ENCODE assay signal across 8 cellular contexts in genomic region chr15:88638626-88639372, GRCh38. TPM values are rescaled to one million over a fixed set of nuclear protein-coding genes. Genes with fewer than 3 reads are reported as not detected.
A peak's percentile ranks its signal among the peaks of the same experiment; 100 is the strongest.
DNase-seq lines count a peak whose midpoint lies in the region; ATAC-seq lines count a peak whose summit lies in the region.

TSS of gene ISG20 (plus strand) at chr15:88639016. CDS start at chr15:88639367, 351 bp downstream.

- H3K4me1 ChIP-seq in CD4-positive, CD25-positive, alpha-beta regulatory T cell (ENCODE audit: control insufficient read depth, insufficient read depth, low read length, poor library complexity, severe bottlenecking) = peaks cover 97% of the 10 kb centered on the region

- peaks cover 30 to 88% (median 55%) of the 10 kb centered on the region in 4 donors for H3K4me1 Mint-ChIP-seq in CD4-positive, CD25-positive, alpha-beta regulatory T cell

- ATAC-seq in CD4-positive, CD25-positive, alpha-beta regulatory T cell (ENCODE audit: low read depth in 2 of 2) = peak; percentile 85 to 86
- ATAC-seq in GM19351 (IDR thresholded peaks at IDR 0.05; ENCODE audit: unreplicated experiment) = peak; percentile 71
- peak; percentile 68 for ATAC-seq in HG03520 (IDR thresholded peaks at IDR 0.05; ENCODE audit: unreplicated experiment)

- H3K36me3 ChIP-seq in CD4-positive, CD25-positive, alpha-beta regulatory T cell (ENCODE audit: control insufficient read depth, insufficient read depth, low read length) = peaks cover 21% of the 10 kb centered on the region

- H3K4me3 ChIP-seq in CD4-positive, CD25-positive, alpha-beta regulatory T cell (ENCODE audit: low read depth, low read length) = peak within 1 kb of the TSS; percentile 90

- H3K27ac ChIP-seq in CD4-positive, CD25-positive, alpha-beta regulatory T cell (ENCODE audit: insufficient read depth, low read length, poor library complexity, severe bottlenecking) = peak within 1 kb of the TSS; percentile 100

- no peaks in the 10 kb centered on the region for H3K27me3 ChIP-seq in CD4-positive, CD25-positive, alpha-beta regulatory T cell (ENCODE audit: control insufficient read depth, insufficient read depth, low read length)

- peaks cover 0 to 2% (median 0%) of the 10 kb centered on the region in 7 donors for H3K9me3 Mint-ChIP-seq in CD4-positive, CD25-positive, alpha-beta regulatory T cell

- peak within 1 kb of the TSS; percentile 99 to 100 (median 99) for H3K27ac Mint-ChIP-seq in CD4-positive, CD25-positive, alpha-beta regulatory T cell

- H3K27me3 Mint-ChIP-seq in CD4-positive, CD25-positive, alpha-beta regulatory T cell = peaks cover 5% of the 10 kb centered on the region

- peaks cover 39% of the 10 kb centered on the region for H3K36me3 Mint-ChIP-seq in CD4-positive, CD25-positive, alpha-beta regulatory T cell

- DNase-seq in CD4-positive, CD25-positive, alpha-beta regulatory T cell = peak; percentile 98 to 99 (median 98)
- peak; percentile 96 for DNase-seq in NK-92 treated with Interleukin-12 subunit alpha and Interleukin-12 subunit beta, amount 100 ng/mL, for 24 hours (lab: John Stamatoyannopoulos, UW)
- DNase-seq in activated CD8-positive, alpha-beta memory T cell treated with anti-CD3 and anti-CD28 coated beads for 24 hours = peak; percentile 93
- DNase-seq in effector CD8-positive, alpha-beta T cell (lab: John Stamatoyannopoulos, UW) = peak; percentile 94
- DNase-seq in medulla oblongata (ENCODE audit: extremely low spot score) = peak; percentile 86
- peak; percentile 87 for DNase-seq in stimulated activated CD8-positive, alpha-beta memory T cell treated with anti-CD3 and anti-CD28 coated beads, Interleukin-12 subunit alpha, Interleukin-12 subunit beta, amount 100 ng/mL, for 24 hours (ENCODE audit: extremely low read depth)

- peak within 1 kb of the TSS; percentile 90 to 92 (median 91) for H3K4me3 Mint-ChIP-seq in CD4-positive, CD25-positive, alpha-beta regulatory T cell

- H3K9me3 ChIP-seq in CD4-positive, CD25-positive, alpha-beta regulatory T cell (ENCODE audit: control insufficient read depth in 2 of 2, low read length in 2 of 2) = no peaks in the 10 kb centered on the region

RNA-seq across cellular contexts. Expression of gene ISG20, which starts in this region (rescaled TPM):
- 257 TPM for total RNA-seq in CD4-positive, CD25-positive, alpha-beta regulatory T cell
- polyA plus RNA-seq in CD4-positive, CD25-positive, alpha-beta regulatory T cell = 100 to 1,000 TPM; 724 to 832 (median 792) TPM

Comparison
In these comparisons a context has a peak if more than half of its experiments do, and no peak if none do; other contexts are left out.
1. Peak in every context shown above with its lines: DNase-seq, ATAC-seq, H3K4me3 ChIP-seq and H3K27ac ChIP-seq.